9 cellular contexts compared by ENCODE assay signal in genomic region chr6:109978174-109979032, GRCh38. TPM values are rescaled to one million over a fixed set of nuclear protein-coding genes. Genes with fewer than 3 reads are reported as not detected.
A peak's percentile ranks its signal among the peaks of the same experiment; 100 is the strongest.
DNase-seq lines count a peak whose midpoint lies in the region; ATAC-seq and TF ChIP-seq lines count a peak whose summit lies in the region.
"Had no signal": no experiment of that assay in that cellular context is flagged by ENCODE, and none has a peak within 500 bp of the region (broad histone marks: within the 10 kb centered on the region; RNA-seq: fewer than 3 reads in every experiment).

Gene GPR6 (plus strand): TSS chr6:109978311. CDS start chr6:109979113, 802 bp downstream.

- peaks cover 9% of the 10 kb centered on the region for H3K4me1 Mint-ChIP-seq in brain

- H3K27me3 ChIP-seq in SJCRH30, result no peaks in the 10 kb centered on the region

- H3K4me3 ChIP-seq in SJCRH30, result no peak within 1 kb of the TSS

- peak within 1 kb of the TSS in 1 of 5 experiments; percentile 30 for H3K27ac Mint-ChIP-seq in brain

- no peaks in the 10 kb centered on the region for H3K4me1 ChIP-seq in SJCRH30

- H3K9me3 Mint-ChIP-seq in brain, result peaks cover 0 to 13% (median 0%) of the 10 kb centered on the region in 5 experiments

- H3K9me3 ChIP-seq in SJCRH30 (replicated peaks), result no peaks in the 10 kb centered on the region

- ATAC-seq in GM19023 (IDR thresholded peaks at IDR 0.05; ENCODE audit: unreplicated experiment) (no peak), HG03571 (IDR thresholded peaks at IDR 0.05; ENCODE audit: unreplicated experiment) (no peak)

- DNase-seq in EL (peak; percentile 54), LoVo (ENCODE audit: low spot score) (peak; percentile 66), SJCRH30 (peak; percentile 58 to 72), inferior parietal cortex (ENCODE audit: extremely low spot score) (peak; percentile 24)
- peak; percentile 36 to 60 for DNase-seq in stimulated activated CD4-positive, alpha-beta T cell treated with anti-CD3 and anti-CD28 coated beads, Interleukin-2, amount 100 ng/mL, for 24 hours

- no peaks in the 10 kb centered on the region for H3K36me3 Mint-ChIP-seq in brain

- peaks cover 92% of the 10 kb centered on the region for H3K27me3 Mint-ChIP-seq in brain

- H3K36me3 ChIP-seq in SJCRH30, result no peaks in the 10 kb centered on the region

- no peak for TF ChIP-seq CTCF in brain (conservative IDR thresholded peaks at IDR 0.05)

- H3K27ac ChIP-seq in SJCRH30, result no peak within 1 kb of the TSS

- H3K4me3 Mint-ChIP-seq in brain, result peak within 1 kb of the TSS; percentile 80 to 86 (median 84)

RNA-seq across cellular contexts. Expression of gene GPR6, which starts in this region (rescaled TPM):
- not detected in 2 replicates for total RNA-seq in SJCRH30 (2014; rRNA removed; shearing (Covaris generic))
- 15.7 TPM for polyA plus RNA-seq in brain (ENCODE audit: insufficient read depth, low read depth, low replicate concordance)
- polyA plus RNA-seq: keratinocyte had no signal

Comparison
In these comparisons a context has a peak if more than half of its experiments do, and no peak if none do; other contexts are left out.
1. Peak in DNase-seq in SJCRH30; RNA of the gene not detected or under 1 TPM.